Comparison of ENCODE assay signal across 17 cellular contexts in genomic region chr2:169006665-169007064, GRCh38. TPM values are rescaled to one million over a fixed set of nuclear protein-coding genes. Genes with fewer than 3 reads are reported as not detected.
DNase-seq lines count a peak whose midpoint lies in the region; ATAC-seq and TF ChIP-seq lines count a peak whose summit lies in the region.
"Had no signal": no experiment of that assay in that cellular context is flagged by ENCODE, and none has a peak within 500 bp of the region (broad histone marks: within the 10 kb centered on the region; RNA-seq: fewer than 3 reads in every experiment).

No MANE protein-coding gene starts in this region.

- H3K9me3 ChIP-seq in RWPE2 (ENCODE audit: severe bottlenecking) (peaks cover 6% of the 10 kb centered on the region), esophagus muscularis mucosa (no peaks in the 10 kb centered on the region)
- H3K9me3 ChIP-seq: BE2C, BLaER1 had no signal

- 97% methylated on average over 5 of the region's 5 CpGs for WGBS in esophagus muscularis mucosa

- no peak overlapping the region for H3K4me3 ChIP-seq in RWPE2 (ENCODE audit: severe bottlenecking)
- no peak overlapping the region for H3K4me3 ChIP-seq in esophagus muscularis mucosa
- H3K4me3 ChIP-seq: BLaER1 had no signal

- TF ChIP-seq POLR2A in esophagus muscularis mucosa (IDR thresholded peaks at IDR 0.05; ENCODE audit: low read depth): no peak

- no peak for TF ChIP-seq EP300 in esophagus muscularis mucosa (IDR thresholded peaks at IDR 0.05)

- ATAC-seq in RWPE2 (ENCODE audit: low read depth) (no peak), GM21737 (IDR thresholded peaks at IDR 0.05; ENCODE audit: unreplicated experiment) (no peak)

- TF ChIP-seq CTCF in RWPE2 (IDR thresholded peaks at IDR 0.05; ENCODE audit: poor library complexity, severe bottlenecking) (no peak), esophagus muscularis mucosa (IDR thresholded peaks at IDR 0.05) (no peak)

- H3K4me1 ChIP-seq in RWPE2 (ENCODE audit: insufficient read depth, poor library complexity, severe bottlenecking) (peaks cover 37% of the 10 kb centered on the region), esophagus muscularis mucosa (no peaks in the 10 kb centered on the region)
- H3K4me1 ChIP-seq: BE2C had no signal

- intact Hi-C loops in esophagus muscularis mucosa (cut with DNase I): no loop called here

- H3K36me3 ChIP-seq in RWPE2 (ENCODE audit: low read depth): no peaks in the 10 kb centered on the region
- no peaks in the 10 kb centered on the region for H3K36me3 ChIP-seq in esophagus muscularis mucosa
- H3K36me3 ChIP-seq: BE2C, BLaER1 had no signal

- H3K27ac ChIP-seq in RWPE2 (ENCODE audit: poor library complexity, severe bottlenecking) (peak overlapping the region; percentile 50), epithelial cell of prostate (peak overlapping the region; percentile 58), esophagus muscularis mucosa (replicated peaks in 1 of 4) (no peak overlapping the region)
- H3K27ac ChIP-seq: BLaER1 had no signal

- DNase-seq in RWPE2 (ENCODE audit: low spot score) (no peak), epithelial cell of prostate (ENCODE audit: low read depth, low spot score) (no peak), esophagus muscularis mucosa (ENCODE audit: extremely low spot score) (no peak)
- no peak for DNase-seq in effector CD8-positive, alpha-beta T cell (lab: John Stamatoyannopoulos, UW)
- DNase-seq: 8988T; ACHN; BE2C; C1 segment of cervical spinal cord; CD4-positive, alpha-beta memory T cell; CD4-positive, CD25-positive, alpha-beta regulatory T cell; CD8-positive, alpha-beta memory T cell; COR-L47; DMS79 treated with DMSO at 0.1 percent for 48 hours; GF-D8 had no signal

- H3K27me3 ChIP-seq in RWPE2 (ENCODE audit: insufficient read depth, poor library complexity, severe bottlenecking): no peaks in the 10 kb centered on the region
- no peaks in the 10 kb centered on the region for H3K27me3 ChIP-seq in esophagus muscularis mucosa
- H3K27me3 ChIP-seq: BE2C, BLaER1 had no signal

RNA-seq across cellular contexts. Expression of gene ABCB11, which starts 24.5 kb away (rescaled TPM):
- total RNA-seq in esophagus muscularis mucosa: under 1 TPM in 1 of 4 donors, not detected in 3; 0.06 TPM
- total RNA-seq: A673; CD4-positive, alpha-beta memory T cell; CD4-positive, CD25-positive, alpha-beta regulatory T cell; CD8-positive, alpha-beta memory T cell had no signal

Comparison
In these comparisons a context has a peak if more than half of its experiments do, and no peak if none do; other contexts are left out.
1. H3K27ac ChIP-seq: peak in RWPE2 (single experiment) and epithelial cell of prostate (single experiment); none in esophagus muscularis mucosa (0 of 4).